In genomic region chr12:51926718-51927117, GRCh38 we compare ENCODE assay signal across 8 cellular contexts. TPM values are rescaled to one million over a fixed set of nuclear protein-coding genes. Genes with fewer than 3 reads are reported as not detected.
DNase-seq lines count a peak whose midpoint lies in the region; ATAC-seq and TF ChIP-seq lines count a peak whose summit lies in the region.

No MANE protein-coding gene starts in this region.

- H3K36me3 ChIP-seq in brain microvascular endothelial cell (replicated peaks), result no peaks in the 10 kb centered on the region

- no peak overlapping the region for H3K4me3 Mint-ChIP-seq in T-cell
- H3K4me3 Mint-ChIP-seq in naive B cell, result no peak overlapping the region

- in situ Hi-C loops in brain microvascular endothelial cell (cut with HindIII; ENCODE audit: low pct_ligation_motif_present, low sequenced_read_pairs), result no loop called here

- H3K27ac Mint-ChIP-seq in T-cell (no peak overlapping the region), naive B cell (no peak overlapping the region)

- H3K27me3 Mint-ChIP-seq in T-cell (no peaks in the 10 kb centered on the region), naive B cell (peaks cover 0 to 9% (median 5%) of the 10 kb centered on the region in 3 donors)

- TF ChIP-seq CTCF in brain microvascular endothelial cell (IDR thresholded peaks at IDR 0.05; ENCODE audit: low read depth, low read length, missing control alignments), result peak; percentile 67

- no peaks in the 10 kb centered on the region for H3K9me3 Mint-ChIP-seq in T-cell
- H3K9me3 Mint-ChIP-seq in naive B cell, result no peaks in the 10 kb centered on the region

- H3K36me3 Mint-ChIP-seq in T-cell, result no peaks in the 10 kb centered on the region
- H3K36me3 Mint-ChIP-seq in naive B cell, result no peaks in the 10 kb centered on the region

- ATAC-seq in T-cell (replicated peaks in 1 of 4) (peak; percentile 44 to 61 (median 54)), naive B cell (ENCODE audit: low read depth in 2 of 2) (no peak), GM18520 (IDR thresholded peaks at IDR 0.05; ENCODE audit: unreplicated experiment) (no peak), GM18909 (IDR thresholded peaks at IDR 0.05; ENCODE audit: poor library complexity, unreplicated experiment) (no peak)

- no peak overlapping the region for H3K4me3 ChIP-seq in brain microvascular endothelial cell (ENCODE audit: low read depth, low read length)

- peaks cover 6 to 14% (median 8%) of the 10 kb centered on the region in 3 donors for H3K4me1 Mint-ChIP-seq in T-cell
- H3K4me1 Mint-ChIP-seq in naive B cell, result peaks cover 31 to 32% (median 32%) of the 10 kb centered on the region in 3 donors

- H3K27me3 ChIP-seq in brain microvascular endothelial cell (replicated peaks), result no peaks in the 10 kb centered on the region

- POLR2A ChIA-PET in T-cell (lab: Charles Lee), result no interaction called here

- CTCF ChIA-PET in T-cell (lab: Charles Lee), result interaction anchor here (1.1 kb wide), 2 partner anchors 40 to 52 kb away, joined by 3 to 6 read pairs; no protein-coding TSS in a partner anchor

- DNase-seq in NK-92 treated with Interleukin-12 subunit alpha and Interleukin-12 subunit beta, amount 100 ng/mL, for 24 hours (lab: John Stamatoyannopoulos, UW), result peak; percentile 9
- no peak for DNase-seq in NK-92 (lab: John Stamatoyannopoulos, UW; ENCODE audit: unreplicated experiment)
- DNase-seq in T-cell, result peak in 30 of 34 experiments; percentile 18 to 60 (median 42)
- peak; percentile 29 for DNase-seq in brain microvascular endothelial cell
- DNase-seq in naive B cell, result peak; percentile 21
- no peak for DNase-seq in KG1 (lab: John Stamatoyannopoulos, UW)

- no peak overlapping the region for H3K27ac ChIP-seq in brain microvascular endothelial cell

RNA-seq across cellular contexts. Expression of gene ACVRL1, which starts 19.4 kb away (rescaled TPM):
- under 1 TPM in 3 of 5 donors, not detected in 2; 0.16 to 0.58 (median 0.23) TPM for total RNA-seq in T-cell
- polyA plus RNA-seq in naive B cell (ENCODE audit: low read depth in 6 of 6), result not detected

RNA-seq across cellular contexts. Expression of gene ACVR1B, which starts 24.8 kb away (rescaled TPM):
- 10 to 100 TPM in 4 of 5 donors, 1 to 10 TPM in 1; 9.0 to 12.6 (median 11.8) TPM for total RNA-seq in T-cell
- polyA plus RNA-seq in naive B cell (ENCODE audit: low read depth in 6 of 6), result 1 to 10 TPM in 1 of 6 donors, under 1 TPM in 4, not detected in 1; 0.43 to 1.1 (median 0.51) TPM

RNA-seq across cellular contexts. Expression of gene ANKRD33, which starts 38.8 kb away (rescaled TPM):
- total RNA-seq in T-cell, result not detected
- polyA plus RNA-seq in naive B cell (ENCODE audit: low read depth in 6 of 6), result not detected

Comparison
In these comparisons a context has a peak if more than half of its experiments do, and no peak if none do; other contexts are left out.
1. DNase-seq: peak in NK-92 treated with Interleukin-12 subunit alpha and Interleukin-12 subunit beta, amount 100 ng/mL, for 24 hours (single experiment), T-cell (30 of 34), brain microvascular endothelial cell (single experiment) and naive B cell (single experiment); none in NK-92 (single experiment) and KG1 (single experiment).
2. ATAC-seq: peak in T-cell (4 of 4); none in naive B cell (0 of 2), GM18520 (single experiment) and GM18909 (single experiment).